In the genomic region with DNA sequence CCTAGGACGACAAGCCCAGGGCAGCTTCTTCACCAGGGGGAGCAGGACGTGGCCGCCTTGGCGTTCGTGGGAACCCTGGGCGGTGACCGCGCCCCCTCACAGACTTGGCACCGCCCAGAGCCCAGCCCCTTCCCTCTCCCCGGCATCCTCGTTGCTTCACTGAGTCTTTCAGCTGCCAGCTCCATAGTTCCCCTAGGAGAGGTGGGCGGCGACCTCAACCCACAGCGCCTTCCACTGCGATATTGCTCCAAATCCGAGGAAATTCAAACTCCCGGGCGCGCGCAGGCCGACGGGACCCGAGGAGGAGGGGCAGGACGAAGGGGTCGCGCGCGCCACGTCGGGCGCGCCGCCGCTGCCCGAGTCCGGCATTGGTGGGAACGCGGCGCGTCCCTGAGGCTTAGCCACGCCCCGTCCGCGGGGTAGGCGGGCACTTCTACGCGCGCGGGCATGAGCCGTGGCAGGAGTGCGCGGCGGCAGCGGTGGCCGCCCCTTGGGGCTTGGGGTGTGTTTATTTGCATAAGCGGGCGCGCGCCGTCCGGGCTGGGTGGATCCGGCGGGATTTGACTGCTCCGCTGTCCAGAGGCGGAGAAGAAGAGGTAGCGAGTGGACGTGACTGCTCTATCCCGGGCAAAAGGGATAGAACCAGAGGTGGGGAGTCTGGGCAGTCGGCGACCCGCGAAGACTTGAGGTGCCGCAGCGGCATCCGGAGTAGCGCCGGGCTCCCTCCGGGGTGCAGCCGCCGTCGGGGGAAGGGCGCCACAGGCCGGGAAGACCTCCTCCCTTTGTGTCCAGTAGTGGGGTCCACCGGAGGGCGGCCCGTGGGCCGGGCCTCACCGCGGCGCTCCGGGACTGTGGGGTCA, we compare ENCODE assay signal across 8 cellular contexts. TPM values are rescaled to one million over a fixed set of nuclear protein-coding genes. Genes with fewer than 3 reads are reported as not detected.
DNase-seq lines count a peak whose midpoint lies in the region; ATAC-seq and TF ChIP-seq lines count a peak whose summit lies in the region.

A gene with protein sequence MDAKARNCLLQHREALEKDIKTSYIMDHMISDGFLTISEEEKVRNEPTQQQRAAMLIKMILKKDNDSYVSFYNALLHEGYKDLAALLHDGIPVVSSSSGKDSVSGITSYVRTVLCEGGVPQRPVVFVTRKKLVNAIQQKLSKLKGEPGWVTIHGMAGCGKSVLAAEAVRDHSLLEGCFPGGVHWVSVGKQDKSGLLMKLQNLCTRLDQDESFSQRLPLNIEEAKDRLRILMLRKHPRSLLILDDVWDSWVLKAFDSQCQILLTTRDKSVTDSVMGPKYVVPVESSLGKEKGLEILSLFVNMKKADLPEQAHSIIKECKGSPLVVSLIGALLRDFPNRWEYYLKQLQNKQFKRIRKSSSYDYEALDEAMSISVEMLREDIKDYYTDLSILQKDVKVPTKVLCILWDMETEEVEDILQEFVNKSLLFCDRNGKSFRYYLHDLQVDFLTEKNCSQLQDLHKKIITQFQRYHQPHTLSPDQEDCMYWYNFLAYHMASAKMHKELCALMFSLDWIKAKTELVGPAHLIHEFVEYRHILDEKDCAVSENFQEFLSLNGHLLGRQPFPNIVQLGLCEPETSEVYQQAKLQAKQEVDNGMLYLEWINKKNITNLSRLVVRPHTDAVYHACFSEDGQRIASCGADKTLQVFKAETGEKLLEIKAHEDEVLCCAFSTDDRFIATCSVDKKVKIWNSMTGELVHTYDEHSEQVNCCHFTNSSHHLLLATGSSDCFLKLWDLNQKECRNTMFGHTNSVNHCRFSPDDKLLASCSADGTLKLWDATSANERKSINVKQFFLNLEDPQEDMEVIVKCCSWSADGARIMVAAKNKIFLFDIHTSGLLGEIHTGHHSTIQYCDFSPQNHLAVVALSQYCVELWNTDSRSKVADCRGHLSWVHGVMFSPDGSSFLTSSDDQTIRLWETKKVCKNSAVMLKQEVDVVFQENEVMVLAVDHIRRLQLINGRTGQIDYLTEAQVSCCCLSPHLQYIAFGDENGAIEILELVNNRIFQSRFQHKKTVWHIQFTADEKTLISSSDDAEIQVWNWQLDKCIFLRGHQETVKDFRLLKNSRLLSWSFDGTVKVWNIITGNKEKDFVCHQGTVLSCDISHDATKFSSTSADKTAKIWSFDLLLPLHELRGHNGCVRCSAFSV (N-terminal part only) (plus strand): TSS at position 579 of the 860 bp plus-strand sequence. CDS start 3,070 bp downstream, outside the sequence.
A gene with protein sequence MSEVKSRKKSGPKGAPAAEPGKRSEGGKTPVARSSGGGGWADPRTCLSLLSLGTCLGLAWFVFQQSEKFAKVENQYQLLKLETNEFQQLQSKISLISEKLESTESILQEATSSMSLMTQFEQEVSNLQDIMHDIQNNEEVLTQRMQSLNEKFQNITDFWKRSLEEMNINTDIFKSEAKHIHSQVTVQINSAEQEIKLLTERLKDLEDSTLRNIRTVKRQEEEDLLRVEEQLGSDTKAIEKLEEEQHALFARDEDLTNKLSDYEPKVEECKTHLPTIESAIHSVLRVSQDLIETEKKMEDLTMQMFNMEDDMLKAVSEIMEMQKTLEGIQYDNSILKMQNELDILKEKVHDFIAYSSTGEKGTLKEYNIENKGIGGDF (minus strand): TSS at position 77 of the 860 bp plus-strand sequence. CDS start 87 bp downstream, outside the sequence.

- H3K9me3 Mint-ChIP-seq in IgD-negative memory B cell, result no peaks in the 10 kb centered on the region

- no peaks in the 10 kb centered on the region for H3K9me3 ChIP-seq in mononuclear cell (ENCODE audit: low read depth, low read length)

- peaks cover 12 to 30% (median 18%) of the 10 kb centered on the region in 3 donors for H3K4me1 Mint-ChIP-seq in IgD-negative memory B cell

- H3K4me1 ChIP-seq in mononuclear cell (ENCODE audit: insufficient read depth, low read length), result peaks cover 41% of the 10 kb centered on the region

- no peak for TF ChIP-seq CTCF in epithelial cell of esophagus (IDR thresholded peaks at IDR 0.05; ENCODE audit: insufficient read depth, low read depth, low read length, missing control alignments)

- peak; percentile 89 for ATAC-seq in GM21576 (IDR thresholded peaks at IDR 0.05; ENCODE audit: unreplicated experiment)

- H3K27ac Mint-ChIP-seq in IgD-negative memory B cell, result peak within 1 kb of the TSS; percentile 92 to 99 (median 98)

- no peaks in the 10 kb centered on the region for H3K27me3 ChIP-seq in mononuclear cell (ENCODE audit: insufficient read depth, low read length)

- DNase-seq in DMS153 (lab: John Stamatoyannopoulos, UW) (peak; percentile 93), OCI-M1 (lab: John Stamatoyannopoulos, UW) (peak; percentile 98), activated T-cell treated with anti-CD3 and anti-CD28 coated beads for 24 hours (ENCODE audit: low read depth) (peak; percentile 96), epithelial cell of esophagus (ENCODE audit: low read depth) (peak; percentile 98)
- DNase-seq in stimulated activated CD8-positive, alpha-beta memory T cell treated with anti-CD3 and anti-CD28 coated beads, Interleukin-2, amount 100 ng/mL, for 48 hours (ENCODE audit: low read depth in 2 of 2), result peak; percentile 96 to 98

- peak within 1 kb of the TSS; percentile 98 to 100 (median 99) for H3K4me3 Mint-ChIP-seq in IgD-negative memory B cell

- peak within 1 kb of the TSS; percentile 97 for H3K4me3 ChIP-seq in epithelial cell of esophagus (ENCODE audit: low read length)
- peak within 1 kb of the TSS; percentile 74 for H3K4me3 ChIP-seq in mononuclear cell (ENCODE audit: low read length)

- H3K27me3 Mint-ChIP-seq in IgD-negative memory B cell, result no peaks in the 10 kb centered on the region

- peaks cover 3% of the 10 kb centered on the region for H3K36me3 Mint-ChIP-seq in IgD-negative memory B cell

RNA-seq across cellular contexts. Expression of the first gene that starts in this region (rescaled TPM):
- polyA plus RNA-seq in IgD-negative memory B cell, result 10.6 TPM
- total RNA-seq in mononuclear cell, result 16.2 TPM

RNA-seq across cellular contexts. Expression of the second gene that starts in this region (rescaled TPM):
- 9.7 TPM for polyA plus RNA-seq in IgD-negative memory B cell
- 3.4 TPM for total RNA-seq in mononuclear cell

Comparison
In these comparisons a context has a peak if more than half of its experiments do, and no peak if none do; other contexts are left out.
1. Peak in every context shown above with its lines: DNase-seq, ATAC-seq and H3K4me3 ChIP-seq.